10 cellular contexts compared by ENCODE assay signal in genomic region chr19:51783373-51783772, GRCh38. TPM values are rescaled to one million over a fixed set of nuclear protein-coding genes. Genes with fewer than 3 reads are reported as not detected.
DNase-seq lines count a peak whose midpoint lies in the region; ATAC-seq, FAIRE-seq and TF ChIP-seq lines count a peak whose summit lies in the region.
"Had no signal": no experiment of that assay in that cellular context is flagged by ENCODE, and none has a peak within 500 bp of the region (broad histone marks: within the 10 kb centered on the region; RNA-seq: fewer than 3 reads in every experiment).

No MANE protein-coding gene starts in this region.

- no peak for TF ChIP-seq POLR2A in erythroblast (IDR thresholded peaks at IDR 0.05; ENCODE audit: low read length)

- no peaks in the 10 kb centered on the region for H3K79me2 ChIP-seq in osteoblast (ENCODE audit: insufficient read depth, low read length)

- no peak overlapping the region for H3K4me2 ChIP-seq in osteoblast (ENCODE audit: insufficient read depth, low read length)

- H3K9me3 ChIP-seq in osteoblast (ENCODE audit: low read depth, low read length) = no peaks in the 10 kb centered on the region

- no peak overlapping the region for H3K27ac ChIP-seq in osteoblast (ENCODE audit: low read depth, low read length)

- H3K27me3 ChIP-seq in bronchial epithelial cell (ENCODE audit: control insufficient read depth, insufficient read depth, low read length) (no peaks in the 10 kb centered on the region), osteoblast (ENCODE audit: insufficient read depth, low read length) (peaks cover 16% of the 10 kb centered on the region)

- no peaks in the 10 kb centered on the region for H4K20me1 ChIP-seq in osteoblast (ENCODE audit: insufficient read depth, low read length)

- H2AFZ ChIP-seq in osteoblast (ENCODE audit: low read length) = no peak overlapping the region

- FAIRE-seq in bronchial epithelial cell (lab: Jason Lieb, UNC) = no peak

- TF ChIP-seq CTCF in bronchial epithelial cell (IDR thresholded peaks at IDR 0.05; ENCODE audit: insufficient read depth, low read length, severe bottlenecking) (peak; percentile 15), osteoblast (IDR thresholded peaks at IDR 0.05; ENCODE audit: extremely low read depth, low read depth, low read length) (peak; percentile 60)

- H3K36me3 ChIP-seq in bronchial epithelial cell (ENCODE audit: control insufficient read depth, insufficient read depth, low read length) = no peaks in the 10 kb centered on the region
- no peaks in the 10 kb centered on the region for H3K36me3 ChIP-seq in osteoblast (ENCODE audit: insufficient read depth, low read length)

- ATAC-seq in HG02571 (IDR thresholded peaks at IDR 0.05; ENCODE audit: unreplicated experiment) = no peak

- peak; percentile 9 to 20 for DNase-seq in SHP77 (lab: John Stamatoyannopoulos, UW)
- DNase-seq in SHP77 treated with DMSO at 0.1 percent for 48 hours (lab: John Stamatoyannopoulos, UW) = no peak
- peak; percentile 98 for DNase-seq in MV-4-11 (lab: John Stamatoyannopoulos, UW)
- peak; percentile 40 for DNase-seq in bronchial epithelial cell (ENCODE audit: low read depth)
- DNase-seq in osteoblast (ENCODE audit: insufficient read length, low spot score, missing footprints) = no peak
- no peak for DNase-seq in COLO668 (lab: John Stamatoyannopoulos, UW; ENCODE audit: unreplicated experiment)
- no peak for DNase-seq in erythroblast (lab: John Stamatoyannopoulos, UW)
- DNase-seq: hippocampal formation, NCI-H446 had no signal

- peaks cover 14% of the 10 kb centered on the region for H3K4me1 ChIP-seq in osteoblast (ENCODE audit: insufficient read depth, low read length)

- H3K4me3 ChIP-seq in bronchial epithelial cell (ENCODE audit: low read depth, low read length) (no peak overlapping the region), osteoblast (ENCODE audit: insufficient read depth, low read length) (no peak overlapping the region)

RNA-seq across cellular contexts. Expression of gene FPR3, which starts 11.6 kb away (rescaled TPM):
- total RNA-seq in bronchial epithelial cell (not detected in 2 replicates), osteoblast (0.59 and 1.1 TPM in 2 replicates)

RNA-seq across cellular contexts. Expression of gene FPR2, which starts 22.4 kb away (rescaled TPM):
- total RNA-seq in bronchial epithelial cell = not detected in 2 replicates
- total RNA-seq in osteoblast = 0.29 and 0.36 TPM in 2 replicates

RNA-seq across cellular contexts. Expression of gene FPR1, which starts 31.7 kb away (rescaled TPM):
- total RNA-seq in bronchial epithelial cell (not detected in 2 replicates), osteoblast (4.4 and 5.1 TPM in 2 replicates)

RNA-seq across cellular contexts. Expression of gene HAS1, which starts 59.6 kb away (rescaled TPM):
- total RNA-seq in bronchial epithelial cell = 0.13 and 0.26 TPM in 2 replicates
- total RNA-seq in osteoblast = 5.4 and 6.2 TPM in 2 replicates

Comparison
In these comparisons a context has a peak if more than half of its experiments do, and no peak if none do; other contexts are left out.
1. DNase-seq: peak in SHP77 (2 of 2), MV-4-11 (single experiment) and bronchial epithelial cell (single experiment); none in SHP77 treated with DMSO at 0.1 percent for 48 hours (single experiment), osteoblast (single experiment), COLO668 (single experiment) and erythroblast (0 of 2).